In genomic region chr19:5578094-5578846, GRCh38 we compare ENCODE assay signal across 8 cellular contexts. TPM values are rescaled to one million over a fixed set of nuclear protein-coding genes. Genes with fewer than 3 reads are reported as not detected.
A peak's percentile ranks its signal among the peaks of the same experiment; 100 is the strongest.
DNase-seq lines count a peak whose midpoint lies in the region; ATAC-seq, FAIRE-seq and TF ChIP-seq lines count a peak whose summit lies in the region.

No MANE protein-coding gene starts in this region.

- H3F3A ChIP-seq in DOHH2 (ENCODE audit: control insufficient read depth, insufficient read depth): no peaks in the 10 kb centered on the region

- no peaks in the 10 kb centered on the region for H3K27me3 ChIP-seq in DOHH2 (ENCODE audit: control insufficient read depth, low read length)
- H3K27me3 ChIP-seq in MG63: no peaks in the 10 kb centered on the region
- H3K27me3 ChIP-seq in hepatocyte: no peaks in the 10 kb centered on the region
- H3K27me3 ChIP-seq in small intestine (ENCODE audit: control insufficient read depth in 2 of 2, insufficient read depth in 2 of 2, low read length in 2 of 2): no peaks in the 10 kb centered on the region

- H3K9me3 ChIP-seq in DOHH2 (ENCODE audit: control insufficient read depth, insufficient read depth, low read length): no peaks in the 10 kb centered on the region
- no peaks in the 10 kb centered on the region for H3K9me3 ChIP-seq in MG63
- H3K9me3 ChIP-seq in hepatocyte (ENCODE audit: low read depth): no peaks in the 10 kb centered on the region
- H3K9me3 ChIP-seq in small intestine (ENCODE audit: control insufficient read depth, low read depth): no peaks in the 10 kb centered on the region

- H3K4me1 ChIP-seq in DOHH2 (ENCODE audit: control insufficient read depth, low read length): peaks cover 3% of the 10 kb centered on the region
- peaks cover 13% of the 10 kb centered on the region for H3K4me1 ChIP-seq in hepatocyte (ENCODE audit: insufficient read depth)
- no peaks in the 10 kb centered on the region for H3K4me1 ChIP-seq in small intestine (ENCODE audit: control insufficient read depth in 2 of 2, insufficient read depth in 1 of 2, low read depth in 1 of 2, low read length in 1 of 2)

- FAIRE-seq in small intestine (lab: Jason Lieb, UNC): no peak

- H3K9me2 ChIP-seq in DOHH2 (replicated peaks; ENCODE audit: control insufficient read depth, low read length) (no peaks in the 10 kb centered on the region), hepatocyte (replicated peaks; ENCODE audit: insufficient read depth) (no peaks in the 10 kb centered on the region)

- no peak for ATAC-seq in GM21717 (IDR thresholded peaks at IDR 0.05; ENCODE audit: unreplicated experiment)
- no peak for ATAC-seq in HG03135 (IDR thresholded peaks at IDR 0.05; ENCODE audit: unreplicated experiment)

- DNase-seq in MG63: peak; percentile 26
- peak; percentile 77 for DNase-seq in T-helper 9 cell
- peak in 48 of 58 donors; percentile 4 to 83 (median 28) for DNase-seq in anterior cingulate cortex (lab: John Stamatoyannopoulos, UW)
- peak; percentile 85 for DNase-seq in hepatocyte (ENCODE audit: low spot score)
- peak; percentile 43 for DNase-seq in small intestine

- TF ChIP-seq CTCF in DOHH2 (IDR thresholded peaks at IDR 0.05; ENCODE audit: low read depth, low read length, poor library complexity, severe bottlenecking) (peak; percentile 96), hepatocyte (IDR thresholded peaks at IDR 0.05; ENCODE audit: poor library complexity) (peak; percentile 98)

- no peak overlapping the region for H3K27ac ChIP-seq in DOHH2 (ENCODE audit: low read depth, low read length)
- H3K27ac ChIP-seq in hepatocyte: peak overlapping the region; percentile 90
- no peak overlapping the region for H3K27ac ChIP-seq in small intestine (ENCODE audit: low read depth in 1 of 2, low read length in 1 of 2)

- peak overlapping the region; percentile 31 for H3K4me2 ChIP-seq in DOHH2 (ENCODE audit: low read length)
- peak overlapping the region; percentile 88 for H3K4me2 ChIP-seq in hepatocyte

- H3K36me3 ChIP-seq in DOHH2 (ENCODE audit: control insufficient read depth, low read length) (no peaks in the 10 kb centered on the region), MG63 (no peaks in the 10 kb centered on the region), hepatocyte (replicated peaks; ENCODE audit: insufficient read depth, low read depth) (no peaks in the 10 kb centered on the region), small intestine (ENCODE audit: control insufficient read depth in 2 of 2, insufficient read depth in 2 of 2, low read length in 2 of 2) (no peaks in the 10 kb centered on the region)

- H4K20me1 ChIP-seq in DOHH2 (ENCODE audit: control insufficient read depth, insufficient read depth, low read depth, low read length): no peaks in the 10 kb centered on the region
- no peaks in the 10 kb centered on the region for H4K20me1 ChIP-seq in hepatocyte (ENCODE audit: insufficient read depth, poor library complexity, severe bottlenecking)

- 29% methylated on average over 27 of the region's 28 CpGs for WGBS in hepatocyte (ENCODE audit: low lambda C conversion rate, missing lambda C conversion rate)
- 23 to 25% (median 23%) methylated on average over 22 to 28 of the region's 28 CpGs for WGBS in small intestine, 3 donors

- H3K4me3 ChIP-seq in DOHH2 (ENCODE audit: low read length) (no peak overlapping the region), MG63 (no peak overlapping the region), hepatocyte (peak overlapping the region; percentile 26), small intestine (ENCODE audit: low read depth in 1 of 2, low read length in 2 of 2) (no peak overlapping the region)

- H3K79me2 ChIP-seq in DOHH2 (ENCODE audit: control insufficient read depth, low read length) (no peaks in the 10 kb centered on the region), hepatocyte (no peaks in the 10 kb centered on the region)

- peak overlapping the region; percentile 68 for H2AFZ ChIP-seq in hepatocyte

RNA-seq across cellular contexts. Expression of gene TINCR, which starts 10.5 kb away (rescaled TPM):
- 0.10 and 0.23 TPM in 2 replicates for total RNA-seq in MG63 (2014; rRNA removed; shearing (Covaris generic); ENCODE audit: low replicate concordance)
- total RNA-seq in hepatocyte: 0.64 and 1.8 TPM in 2 replicates
- polyA plus RNA-seq in hepatocyte (2.4 and 4.9 TPM in 2 replicates), small intestine (1 to 10 TPM in 1 of 3 donors, under 1 TPM in 2; 0.69 to 1.3 (median 0.81) TPM)

RNA-seq across cellular contexts. Expression of gene SAFB2, which starts 44.3 kb away (rescaled TPM):
- total RNA-seq in MG63 (2014; rRNA removed; shearing (Covaris generic); ENCODE audit: low replicate concordance): 5.1 and 12.3 TPM in 2 replicates
- total RNA-seq in hepatocyte: 21.1 and 22.7 TPM in 2 replicates
- polyA plus RNA-seq in hepatocyte (42.6 and 67.5 TPM in 2 replicates), small intestine (10 to 100 TPM; 38.8 to 83.2 (median 78.4) TPM)

RNA-seq across cellular contexts. Expression of gene SAFB, which starts 44.6 kb away (rescaled TPM):
- 22.8 and 33.0 TPM in 2 replicates for total RNA-seq in MG63 (2014; rRNA removed; shearing (Covaris generic); ENCODE audit: low replicate concordance)
- total RNA-seq in hepatocyte: 42.0 and 50.2 TPM in 2 replicates
- polyA plus RNA-seq in hepatocyte (75.8 and 96.3 TPM in 2 replicates), small intestine (10 to 100 TPM; 44.0 to 63.5 (median 47.3) TPM)

Comparison
In these comparisons a context has a peak if more than half of its experiments do, and no peak if none do; other contexts are left out.
1. DNase-seq: peak in every context shown above with its lines; median percentile 85 in hepatocyte; 77 in T-helper 9 cell; 43 in small intestine; 28 in anterior cingulate cortex; 26 in MG63.